In genomic region chr6:15061908-15062307, GRCh38 we compare ENCODE assay signal across 17 cellular contexts.
DNase-seq lines count a peak whose midpoint lies in the region; ATAC-seq and TF ChIP-seq lines count a peak whose summit lies in the region.
"Had no signal": no experiment of that assay in that cellular context is flagged by ENCODE, and none has a peak within 500 bp of the region (broad histone marks: within the 10 kb centered on the region; RNA-seq: fewer than 3 reads in every experiment).

No MANE protein-coding gene starts in this region.

- H3K27me3 Mint-ChIP-seq in progenitor cell of endocrine pancreas = peaks cover 10% of the 10 kb centered on the region
- H3K27me3 Mint-ChIP-seq: B cell had no signal

- DNase-seq in AG04450 (ENCODE audit: low read depth, low spot score) (no peak), RWPE1 (ENCODE audit: low spot score) (no peak), epithelial cell of prostate (ENCODE audit: low read depth, low spot score) (no peak), progenitor cell of endocrine pancreas (ENCODE audit: low spot score, unreplicated experiment) (no peak), left colon (no peak)
- DNase-seq: CD8-positive, alpha-beta T cell; DND-41; GDM1; Karpas-422; NCI-H1105 treated with DMSO at 0.1 percent for 48 hours; NCI-H1930; NCI-H774 had no signal

- H3K9me3 Mint-ChIP-seq in progenitor cell of endocrine pancreas (ENCODE audit: low read depth) = no peaks in the 10 kb centered on the region
- H3K9me3 Mint-ChIP-seq: CD8-positive, alpha-beta T cell had no signal

- peaks cover 19% of the 10 kb centered on the region for H3K4me1 Mint-ChIP-seq in progenitor cell of endocrine pancreas (ENCODE audit: low read depth)

- H3K27ac Mint-ChIP-seq in progenitor cell of endocrine pancreas = peak overlapping the region; percentile 28
- H3K27ac Mint-ChIP-seq: CD8-positive, alpha-beta T cell had no signal

- POLR2A ChIA-PET in AG04450 (lab: Yijun Ruan, JAX) (interaction anchor here (1.0 kb wide), 1 partner anchor 28 kb away, joined by 5 read pairs; no protein-coding TSS in a partner anchor), RWPE1 (lab: Yijun Ruan, JAX; ENCODE audit: low non-redundant PET) (no interaction called here)

- H3K27ac ChIP-seq in AG04450 (ENCODE audit: low read depth, low read length) (peak overlapping the region; percentile 34), RWPE1 (peak overlapping the region; percentile 75), epithelial cell of prostate (peak overlapping the region; percentile 93)

- ATAC-seq in GM19351 (IDR thresholded peaks at IDR 0.05; ENCODE audit: unreplicated experiment) (no peak), HG02759 (IDR thresholded peaks at IDR 0.05; ENCODE audit: unreplicated experiment) (no peak), left colon (no peak), HG03354 (IDR thresholded peaks at IDR 0.05; ENCODE audit: poor library complexity, severe bottlenecking, unreplicated experiment) (no peak)
- ATAC-seq: CD8-positive, alpha-beta T cell; Panc1 had no signal

- no peak overlapping the region for H3K4me3 Mint-ChIP-seq in progenitor cell of endocrine pancreas (ENCODE audit: low read depth)
- H3K4me3 Mint-ChIP-seq: B cell; CD8-positive, alpha-beta T cell had no signal

- no peaks in the 10 kb centered on the region for H3K36me3 Mint-ChIP-seq in progenitor cell of endocrine pancreas (ENCODE audit: insufficient read depth)
- H3K36me3 Mint-ChIP-seq: CD8-positive, alpha-beta T cell had no signal

- TF ChIP-seq CTCF in AG04450 (IDR thresholded peaks at IDR 0.05; ENCODE audit: low read depth, low read length) (no peak), RWPE1 (conservative IDR thresholded peaks at IDR 0.05; ENCODE audit: low read depth) (no peak), progenitor cell of endocrine pancreas (IDR thresholded peaks at IDR 0.05; ENCODE audit: unreplicated experiment) (no peak)

- H3K27me3 ChIP-seq in AG04450 (ENCODE audit: control insufficient read depth, insufficient read depth, low read length) = no peaks in the 10 kb centered on the region

- intact Hi-C loops in left colon (cut with DNase I, micrococcal nuclease) = no loop called here

- CTCF ChIA-PET in AG04450 (lab: Charles Lee) (interaction anchor here (1.6 kb wide), 1 partner anchor 933 kb away, joined by 4 read pairs; no protein-coding TSS in a partner anchor), RWPE1 (lab: Yijun Ruan, JAX) (no interaction called here)

- no peaks in the 10 kb centered on the region for H3K9me3 ChIP-seq in AG04450 (ENCODE audit: control insufficient read depth, insufficient read depth, low read length)

- H3K4me3 ChIP-seq in AG04450 (ENCODE audit: low read depth, low read length) = no peak overlapping the region

Comparison
In these comparisons a context has a peak if more than half of its experiments do, and no peak if none do; other contexts are left out.
1. H3K27ac ChIP-seq: peak in every context shown above with its lines; median percentile 93 in epithelial cell of prostate; 75 in RWPE1; 34 in AG04450.